Comparison of ENCODE assay signal across 1 cellular context in genomic region chr2:73071452-73072399, GRCh38.
A peak's percentile ranks its signal among the peaks of the same experiment; 100 is the strongest.
TF ChIP-seq lines count a peak whose summit lies in the region.

TSS of gene SFXN5 (minus strand) at chr2:73071712. CDS start at chr2:73071705, 7 bp downstream.

TF ChIP-seq in HepG2, 621 proteins besides CTCF, POLR2A, EP300 and RAD21 (continued from another document and continues in another):
- TF ChIP-seq ZNF800 (CRISPR knock-in tag; IDR thresholded peaks at IDR 0.05) (peak; percentile 41; the same call in 1 of the 2 replicates), JUND (CRISPR knock-in tag; IDR thresholded peaks at IDR 0.05) (no peak), ZNF280D (CRISPR knock-in tag; IDR thresholded peaks at IDR 0.05) (0 out of 2 replicates have a peak, but pooled peaks have one; percentile 55), SOX13 (IDR thresholded peaks at IDR 0.05) (no peak), SOX13 (CRISPR knock-in tag; conservative IDR thresholded peaks at IDR 0.05 in 1 of 2, IDR thresholded peaks at IDR 0.05 in 1 of 2) (peak in 1 of 2 experiments; percentile 19; a peak in 2 of 4 replicates), ZNF317 (CRISPR knock-in tag; IDR thresholded peaks at IDR 0.05) (no peak), ESRRA (CRISPR knock-in tag; IDR thresholded peaks at IDR 0.05; ENCODE audit: low read depth) (0 out of 2 replicates have a peak, but pooled peaks have one; percentile 66), HDAC1 (CRISPR knock-in tag; IDR thresholded peaks at IDR 0.05) (peak; percentile 76), PRDM4 (CRISPR knock-in tag; IDR thresholded peaks at IDR 0.05; ENCODE audit: borderline replicate concordance) (no peak; the same call in 1 of the 2 replicates), DNMT1 (CRISPR knock-in tag; IDR thresholded peaks at IDR 0.05) (no peak; the same call in 1 of the 2 replicates), ZNF138 (CRISPR knock-in tag; IDR thresholded peaks at IDR 0.05; ENCODE audit: low read depth) (0 out of 2 replicates have a peak, but pooled peaks have one; percentile 76), SP4 (CRISPR knock-in tag; IDR thresholded peaks at IDR 0.05) (peak; percentile 44; the same call in 1 of the 2 replicates), ZNF629 (CRISPR knock-in tag; conservative IDR thresholded peaks at IDR 0.05) (0 out of 2 replicates have a peak, but pooled peaks have one; percentile 6), ZNF572 (CRISPR knock-in tag; IDR thresholded peaks at IDR 0.05) (no peak), SMAD9 (CRISPR knock-in tag; IDR thresholded peaks at IDR 0.05) (peak; percentile 92), ARID3A (IDR thresholded peaks at IDR 0.05; ENCODE audit: low read depth, low read length) (peak; percentile 19; the same call in 1 of the 2 replicates), ZNF562 (CRISPR knock-in tag; IDR thresholded peaks at IDR 0.05; ENCODE audit: borderline replicate concordance) (no peak), E2F5 (CRISPR knock-in tag; conservative IDR thresholded peaks at IDR 0.05) (peak; percentile 63; the same call in 1 of the 2 replicates), MIER3 (CRISPR knock-in tag; IDR thresholded peaks at IDR 0.05; ENCODE audit: borderline replicate concordance) (peak; percentile 73), ZNF619 (CRISPR knock-in tag; IDR thresholded peaks at IDR 0.05) (peak; percentile 35; the same call in 1 of the 2 replicates), TGIF2 (CRISPR knock-in tag; IDR thresholded peaks at IDR 0.05) (peak; percentile 17; the same call in 1 of the 2 replicates), ZNF597 (CRISPR knock-in tag; IDR thresholded peaks at IDR 0.05) (no peak), CENPBD1 (CRISPR knock-in tag; IDR thresholded peaks at IDR 0.05; ENCODE audit: borderline replicate concordance, low read depth) (no peak), ZNF260 (CRISPR knock-in tag; IDR thresholded peaks at IDR 0.05; ENCODE audit: borderline replicate concordance, low read depth) (0 out of 2 replicates have a peak, but pooled peaks have one; percentile 79), MXD1 (CRISPR knock-in tag; IDR thresholded peaks at IDR 0.05) (peak; percentile 10; the same call in 1 of the 2 replicates), ZBTB39 (CRISPR knock-in tag; IDR thresholded peaks at IDR 0.05) (peak; percentile 85), ZNF382 (CRISPR knock-in tag; IDR thresholded peaks at IDR 0.05; ENCODE audit: borderline replicate concordance) (no peak), HMG20A (CRISPR knock-in tag; IDR thresholded peaks at IDR 0.05; ENCODE audit: borderline replicate concordance) (peak; percentile 23; the same call in 1 of the 2 replicates), ARID2 (CRISPR knock-in tag; IDR thresholded peaks at IDR 0.05; ENCODE audit: borderline replicate concordance) (peak; percentile 82; the same call in 1 of the 2 replicates), ZNF644 (CRISPR knock-in tag; IDR thresholded peaks at IDR 0.05; ENCODE audit: low read depth) (no peak), ZNF570 (CRISPR knock-in tag; IDR thresholded peaks at IDR 0.05; ENCODE audit: borderline replicate concordance) (0 out of 2 replicates have a peak, but pooled peaks have one; percentile 43), SNAI1 (CRISPR knock-in tag; IDR thresholded peaks at IDR 0.05; ENCODE audit: borderline replicate concordance) (0 out of 2 replicates have a peak, but pooled peaks have one; percentile 18), MXI1 (IDR thresholded peaks at IDR 0.05; ENCODE audit: borderline replicate concordance, low read depth, low read length) (peak; percentile 71; the same call in 2 of the 3 replicates), MTERF4 (CRISPR knock-in tag; IDR thresholded peaks at IDR 0.05) (peak; percentile 38; the same call in 1 of the 2 replicates), HNRNPL (IDR thresholded peaks at IDR 0.05; ENCODE audit: low read depth, low read length) (peak; percentile 65; the same call in 1 of the 2 replicates), ZNF773 (CRISPR knock-in tag; IDR thresholded peaks at IDR 0.05; ENCODE audit: borderline replicate concordance) (no peak), BRF2 (CRISPR knock-in tag; IDR thresholded peaks at IDR 0.05) (peak; percentile 71), PLRG1 (conservative IDR thresholded peaks at IDR 0.05) (no peak)
